11 cellular contexts compared by ENCODE assay signal in genomic region chr12:63814146-63814774, GRCh38. TPM values are rescaled to one million over a fixed set of nuclear protein-coding genes. Genes with fewer than 3 reads are reported as not detected.
A peak's percentile ranks its signal among the peaks of the same experiment; 100 is the strongest.
DNase-seq lines count a peak whose midpoint lies in the region; ATAC-seq and TF ChIP-seq lines count a peak whose summit lies in the region.
"Had no signal": no experiment of that assay in that cellular context is flagged by ENCODE, and none has a peak within 500 bp of the region (broad histone marks: within the 10 kb centered on the region; RNA-seq: fewer than 3 reads in every experiment).

No MANE protein-coding gene starts in this region.

- H3K36me3 Mint-ChIP-seq in T-helper 17 cell (ENCODE audit: low read depth): peaks cover 2% of the 10 kb centered on the region

- H3K4me2 ChIP-seq in osteoblast (ENCODE audit: insufficient read depth, low read length): no peak overlapping the region

- H3K4me3 Mint-ChIP-seq in T-helper 17 cell: no peak overlapping the region

- peak; percentile 17 for ATAC-seq in GM18499 (IDR thresholded peaks at IDR 0.05; ENCODE audit: insufficient read depth, unreplicated experiment)
- ATAC-seq in GM19467 (IDR thresholded peaks at IDR 0.05; ENCODE audit: unreplicated experiment): peak; percentile 49
- peak; percentile 34 for ATAC-seq in HG03095 (IDR thresholded peaks at IDR 0.05; ENCODE audit: unreplicated experiment)
- ATAC-seq in T-helper 17 cell: peak; percentile 62
- ATAC-seq: K562 had no signal

- no peaks in the 10 kb centered on the region for H3K27me3 Mint-ChIP-seq in T-helper 17 cell

- H3K27ac Mint-ChIP-seq in T-helper 17 cell: peak overlapping the region; percentile 86

- TF ChIP-seq CTCF in osteoblast (IDR thresholded peaks at IDR 0.05; ENCODE audit: extremely low read depth, low read depth, low read length): no peak
- no peak for TF ChIP-seq CTCF in adrenal gland (IDR thresholded peaks at IDR 0.05)

- DNase-seq in T-helper 17 cell (no peak), GOT3 (lab: John Stamatoyannopoulos, UW) (no peak), posterior cingulate gyrus (no peak), osteoblast (ENCODE audit: insufficient read length, low spot score, missing footprints) (no peak), adrenal gland (no peak)
- DNase-seq: glutamatergic neuron had no signal

- H3K4me1 ChIP-seq in osteoblast (ENCODE audit: insufficient read depth, low read length) (no peaks in the 10 kb centered on the region), adrenal gland (replicated peaks in 1 of 2) (no peaks in the 10 kb centered on the region)

- no peaks in the 10 kb centered on the region for H3K79me2 ChIP-seq in osteoblast (ENCODE audit: insufficient read depth, low read length)

- no peak for TF ChIP-seq POLR2A in adrenal gland (IDR thresholded peaks at IDR 0.05)

- H3K36me3 ChIP-seq in osteoblast (ENCODE audit: insufficient read depth, low read length) (no peaks in the 10 kb centered on the region), adrenal gland (replicated peaks in 1 of 2) (no peaks in the 10 kb centered on the region)
- H3K36me3 ChIP-seq: cardiac muscle cell had no signal

- 75 to 85% (median 82%) methylated on average over 4 of the region's 4 CpGs for WGBS in adrenal gland, 4 donors

- intact Hi-C loops in posterior cingulate gyrus (cut with DNase I) (no loop called here), adrenal gland (cut with DNase I) (no loop called here)

- no peaks in the 10 kb centered on the region for H4K20me1 ChIP-seq in osteoblast (ENCODE audit: insufficient read depth, low read length)

- no peaks in the 10 kb centered on the region for H3K27me3 ChIP-seq in osteoblast (ENCODE audit: insufficient read depth, low read length)
- no peaks in the 10 kb centered on the region for H3K27me3 ChIP-seq in adrenal gland
- H3K27me3 ChIP-seq: cardiac muscle cell had no signal

- no peaks in the 10 kb centered on the region for H3K9me3 ChIP-seq in T-helper 17 cell (ENCODE audit: control insufficient read depth, low read length, poor library complexity, severe bottlenecking)
- H3K9me3 ChIP-seq in osteoblast (ENCODE audit: low read depth, low read length): no peaks in the 10 kb centered on the region
- peaks cover 0 to 3% (median 0%) of the 10 kb centered on the region in 3 donors for H3K9me3 ChIP-seq in adrenal gland (replicated peaks in 1 of 3)

- H3K27ac ChIP-seq in osteoblast (ENCODE audit: low read depth, low read length) (no peak overlapping the region), adrenal gland (no peak overlapping the region)
- H3K27ac ChIP-seq: cardiac muscle cell had no signal

- H2AFZ ChIP-seq in osteoblast (ENCODE audit: low read length): no peak overlapping the region

- no peak overlapping the region for H3K4me3 ChIP-seq in osteoblast (ENCODE audit: insufficient read depth, low read length)
- H3K4me3 ChIP-seq in adrenal gland: no peak overlapping the region
- H3K4me3 ChIP-seq: cardiac muscle cell, K562 had no signal

- H3K4me1 Mint-ChIP-seq in T-helper 17 cell: peaks cover 13% of the 10 kb centered on the region

RNA-seq across cellular contexts. Expression of gene SRGAP1, which starts 30.2 kb away (rescaled TPM):
- total RNA-seq in T-helper 17 cell (under 1 TPM; 0.05 to 0.13 TPM), osteoblast (24.8 and 26.1 TPM in 2 replicates), adrenal gland (10 to 100 TPM in 6 of 8 donors, 1 to 10 TPM in 2; 6.5 to 35.6 (median 13.0) TPM)
- 1 to 10 TPM; 2.4 to 8.1 (median 3.6) TPM for polyA plus RNA-seq in adrenal gland

RNA-seq across cellular contexts. Expression of gene RXYLT1, which starts 34.6 kb away (rescaled TPM):
- total RNA-seq in T-helper 17 cell (1 to 10 TPM; 7.9 to 9.0 TPM), osteoblast (14.5 and 16.5 TPM in 2 replicates), adrenal gland (10 to 100 TPM; 17.8 to 44.9 (median 28.1) TPM)
- polyA plus RNA-seq in adrenal gland: 10 to 100 TPM; 13.9 to 33.6 (median 15.0) TPM

Comparison
In these comparisons a context has a peak if more than half of its experiments do, and no peak if none do; other contexts are left out.
1. RNA of gene SRGAP1, which starts 30.2 kb away (total RNA-seq): 24.8 to 26.1 TPM in osteoblast and 6.5 to 35.6 TPM in adrenal gland; 0.05 to 0.13 TPM in T-helper 17 cell; every median in the first group is over 4 times any median in the second.
2. Peak in every context shown above with its lines, with median percentiles within 50 percentile points of each other: ATAC-seq.